14 cellular contexts compared by ENCODE assay signal in genomic region chr3:123792473-123793201, GRCh38.
DNase-seq lines count a peak whose midpoint lies in the region; ATAC-seq, FAIRE-seq and TF ChIP-seq lines count a peak whose summit lies in the region.
"Had no signal": no experiment of that assay in that cellular context is flagged by ENCODE, and none has a peak within 500 bp of the region (broad histone marks: within the 10 kb centered on the region; RNA-seq: fewer than 3 reads in every experiment).

No MANE protein-coding gene starts in this region.

- H2BK120ac ChIP-seq in IMR-90 (ENCODE audit: low read depth, low read length): peak overlapping the region; percentile 54

- H3K27ac ChIP-seq in IMR-90 (ENCODE audit: insufficient read depth, low read length): peak overlapping the region; percentile 84; the same call in 1 of the 2 replicates
- no peak overlapping the region for H3K27ac ChIP-seq in Karpas-422 (ENCODE audit: low read length)
- H3K27ac ChIP-seq: brain microvascular endothelial cell had no signal

- BruUV-seq in IMR-90 (replicated peaks; lab: Mats Ljungman, UMichigan): no TSS peak

- H3K4ac ChIP-seq in IMR-90 (ENCODE audit: low read depth, low read length): peak overlapping the region; percentile 68

- H3K56ac ChIP-seq in IMR-90 (ENCODE audit: extremely low read depth, insufficient read depth, low read length): no peak overlapping the region

- in situ Hi-C loops in IMR-90 (cut with MboI; ENCODE audit: low sequenced_read_pairs): no loop called here

- H2BK20ac ChIP-seq in IMR-90 (ENCODE audit: low read depth, low read length): peak overlapping the region; percentile 69

- H2AFZ ChIP-seq in IMR-90 (replicated peaks; ENCODE audit: low read length, poor library complexity) (no peak overlapping the region), Karpas-422 (ENCODE audit: low read length) (no peak overlapping the region)

- H3K23ac ChIP-seq in IMR-90 (ENCODE audit: low read depth, low read length): peak overlapping the region; percentile 6; the same call in 1 of the 2 replicates

- TF ChIP-seq RAD21 in IMR-90 (IDR thresholded peaks at IDR 0.05; ENCODE audit: low read length): no peak

- H3K9me1 ChIP-seq in IMR-90 (ENCODE audit: insufficient read depth, low read length): peaks cover 49% of the 10 kb centered on the region

- intact Hi-C loops in IMR-90 (cut with micrococcal nuclease) (no loop called here), mucosa of descending colon (cut with DNase I, micrococcal nuclease) (no loop called here)

- ATAC-seq in IMR-90 (ENCODE audit: low read depth): no peak
- peak; percentile 94 for ATAC-seq in mucosa of descending colon
- no peak for ATAC-seq in HG02678 (IDR thresholded peaks at IDR 0.05; ENCODE audit: unreplicated experiment)
- ATAC-seq in HG02642 (IDR thresholded peaks at IDR 0.05; ENCODE audit: poor library complexity, unreplicated experiment): no peak
- ATAC-seq: esophagus mucosa had no signal

- dilution Hi-C loops in IMR-90 (cut with HindIII; ENCODE audit: low sequenced_read_pairs, unreplicated experiment): no loop called here

- no peaks in the 10 kb centered on the region for H3K9me3 ChIP-seq in IMR-90 (ENCODE audit: control insufficient read depth, insufficient read depth, low read length)
- H3K9me3 ChIP-seq in mucosa of descending colon: no peaks in the 10 kb centered on the region
- no peaks in the 10 kb centered on the region for H3K9me3 ChIP-seq in Karpas-422 (ENCODE audit: low read length)

- DNase-seq in A172 (ENCODE audit: low spot score) (peak; percentile 60), IMR-90 (peak; percentile 48), bronchial epithelial cell (ENCODE audit: low read depth) (peak; percentile 70), mucosa of descending colon (peak in 1 of 3 donors; percentile 34), NCI-H1048 (lab: John Stamatoyannopoulos, UW) (no peak), Karpas-422 (no peak)
- DNase-seq: brain microvascular endothelial cell; MM.1S; NCI-H1930; NCI-H510A; stimulated activated naive CD4-positive, alpha-beta T cell treated with Interleukin-2 at 50 U/mL for 16 hours had no signal

- no peaks in the 10 kb centered on the region for H3K9me2 ChIP-seq in Karpas-422 (replicated peaks; ENCODE audit: insufficient read depth, low read length)

- H3K27me3 ChIP-seq in IMR-90 (ENCODE audit: control insufficient read depth, insufficient read depth, low read length): no peaks in the 10 kb centered on the region
- no peaks in the 10 kb centered on the region for H3K27me3 ChIP-seq in bronchial epithelial cell (ENCODE audit: control insufficient read depth, insufficient read depth, low read length)
- no peaks in the 10 kb centered on the region for H3K27me3 ChIP-seq in Karpas-422 (ENCODE audit: low read length)
- H3K27me3 ChIP-seq: brain microvascular endothelial cell had no signal

- H3K9ac ChIP-seq in IMR-90 (ENCODE audit: low read depth, low read length) (no peak overlapping the region), Karpas-422 (ENCODE audit: low read length) (no peak overlapping the region)

- TF ChIP-seq CTCF in IMR-90 (conservative IDR thresholded peaks at IDR 0.05; ENCODE audit: low read depth, low read length) (no peak), bronchial epithelial cell (IDR thresholded peaks at IDR 0.05; ENCODE audit: insufficient read depth, low read length, severe bottlenecking) (no peak), mucosa of descending colon (IDR thresholded peaks at IDR 0.05) (no peak)

- H2AK9ac ChIP-seq in IMR-90 (replicated peaks; ENCODE audit: low read depth, low read length, poor library complexity): peak overlapping the region; percentile 49

- H3K4me3 ChIP-seq in IMR-90 (ENCODE audit: insufficient read depth, low read depth, low read length) (no peak overlapping the region), bronchial epithelial cell (ENCODE audit: low read depth, low read length) (no peak overlapping the region), mucosa of descending colon (no peak overlapping the region), Karpas-422 (ENCODE audit: low read length) (no peak overlapping the region)

- H3K4me1 ChIP-seq in IMR-90 (ENCODE audit: control insufficient read depth, insufficient read depth, low read length): peaks cover 38% of the 10 kb centered on the region
- no peaks in the 10 kb centered on the region for H3K4me1 ChIP-seq in mucosa of descending colon (ENCODE audit: low read depth)
- H3K4me1 ChIP-seq in Karpas-422 (ENCODE audit: low read length): no peaks in the 10 kb centered on the region

- no peak overlapping the region for H3K4me2 ChIP-seq in IMR-90 (ENCODE audit: low read depth, low read length)
- no peak overlapping the region for H3K4me2 ChIP-seq in Karpas-422 (ENCODE audit: low read depth, low read length, poor library complexity, severe bottlenecking)

- CTCF ChIA-PET in IMR-90 (lab: Yijun Ruan, JAX): no interaction called here

- no peak for TF ChIP-seq POLR2A in IMR-90 (IDR thresholded peaks at IDR 0.05; ENCODE audit: low read depth, low read length)

- FAIRE-seq in bronchial epithelial cell (lab: Jason Lieb, UNC): peak; percentile 52

- H3K79me2 ChIP-seq in Karpas-422 (ENCODE audit: low read length): no peaks in the 10 kb centered on the region

- peak overlapping the region; percentile 2 to 62; a peak in 3 of 4 replicates for H4K8ac ChIP-seq in IMR-90 (ENCODE audit: low read depth in 2 of 2, low read length in 2 of 2)

- peak overlapping the region; percentile 82; the same call in 2 of the 3 replicates for H2BK15ac ChIP-seq in IMR-90 (ENCODE audit: low read depth, low read length)

- H3K36me3 ChIP-seq in IMR-90 (ENCODE audit: control insufficient read depth, insufficient read depth, low read length): peaks cover 58% of the 10 kb centered on the region
- H3K36me3 ChIP-seq in bronchial epithelial cell (ENCODE audit: control insufficient read depth, insufficient read depth, low read length): no peaks in the 10 kb centered on the region
- H3K36me3 ChIP-seq in mucosa of descending colon (ENCODE audit: low read depth): no peaks in the 10 kb centered on the region
- no peaks in the 10 kb centered on the region for H3K36me3 ChIP-seq in Karpas-422 (ENCODE audit: insufficient read depth, low read length)
- H3K36me3 ChIP-seq: brain microvascular endothelial cell had no signal

- WGBS in IMR-90 (ENCODE audit: extremely low coverage in 2 of 2, insufficient read length in 1 of 2), 2 experiments: 100% methylated on average over 2 of the region's 6 CpGs; no CpG with 5 or more reads in 1 of the 2 experiments

- H3K18ac ChIP-seq in IMR-90 (ENCODE audit: low read depth, low read length): peak overlapping the region; percentile 93

- peak overlapping the region; percentile 97 for H2BK5ac ChIP-seq in IMR-90 (ENCODE audit: low read depth, low read length, poor library complexity, severe bottlenecking)

- POLR2A ChIA-PET in IMR-90 (lab: Charles Lee; ENCODE audit: unreplicated experiment): no interaction called here

- H2AK5ac ChIP-seq in IMR-90 (ENCODE audit: low read depth, low read length): peak overlapping the region; percentile 87; the same call in 1 of the 2 replicates

- H4K5ac ChIP-seq in IMR-90 (ENCODE audit: low read depth, low read length): peak overlapping the region; percentile 52

- H3K79me1 ChIP-seq in IMR-90 (ENCODE audit: low read depth in 1 of 2, low read length in 2 of 2): peaks cover 31 to 83% of the 10 kb centered on the region in 2 experiments

- H4K91ac ChIP-seq in IMR-90 (ENCODE audit: insufficient read depth, low read depth, low read length): peak overlapping the region; percentile 71

- peak overlapping the region; percentile 56 for H3K14ac ChIP-seq in IMR-90 (replicated peaks; ENCODE audit: low read depth, low read length)

- H4K20me1 ChIP-seq in IMR-90 (ENCODE audit: insufficient read depth, low read length) (no peaks in the 10 kb centered on the region), Karpas-422 (ENCODE audit: insufficient read depth, low read depth, low read length) (no peaks in the 10 kb centered on the region)

TF ChIP-seq in IMR-90, 13 proteins besides CTCF, POLR2A, EP300 and RAD21:
- no peak for TF ChIP-seq ELK1 (IDR thresholded peaks at IDR 0.05; ENCODE audit: borderline replicate concordance, low read depth, low read length)
- peak; percentile 83 for TF ChIP-seq NFE2L2 (IDR thresholded peaks at IDR 0.05; ENCODE audit: low read depth, low read length)

Comparison
In these comparisons a context has a peak if more than half of its experiments do, and no peak if none do; other contexts are left out.
1. DNase-seq: peak in A172 (single experiment), IMR-90 (single experiment) and bronchial epithelial cell (single experiment); none in NCI-H1048 (single experiment) and Karpas-422 (single experiment).